ENCODE assay signal across 17 cellular contexts in the genomic region with DNA sequence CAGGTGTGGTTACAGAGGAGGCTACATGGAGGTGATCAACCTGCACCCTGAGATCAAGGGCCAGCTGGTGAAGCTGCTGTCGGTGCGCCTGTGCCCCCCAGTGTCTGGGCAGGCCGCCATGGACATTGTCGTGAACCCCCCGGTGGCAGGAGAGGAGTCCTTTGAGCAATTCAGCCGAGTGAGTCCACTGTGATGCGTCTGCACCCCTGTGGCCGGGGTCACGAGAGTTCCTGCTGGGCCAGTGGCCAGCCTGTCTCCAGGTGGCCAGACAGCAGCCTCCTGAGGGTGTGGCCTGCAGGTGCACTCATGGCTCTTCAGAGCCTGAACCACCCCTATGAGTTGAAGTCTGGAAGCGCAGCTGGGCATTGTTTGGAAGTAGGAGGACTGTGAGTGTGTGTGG.
"Had no signal": no experiment of that assay in that cellular context is flagged by ENCODE, and none has a peak within 500 bp of the region (broad histone marks: within the 10 kb centered on the region; RNA-seq: fewer than 3 reads in every experiment).

No MANE protein-coding gene starts in this region.

- ATAC-seq: activated T-helper 17 cell treated with anti-CD3 and anti-CD28 coated beads, Interleukin-2, amount 50 U/mL, for 72 hours; effector memory CD8-positive, alpha-beta T cell; heart left ventricle; stimulated activated naive CD8-positive, alpha-beta T cell treated with anti-CD3 and anti-CD28 coated beads, Interleukin-15, Interleukin-2, amounts not matched to agents 100 U/mL and 50 U/mL, for 24 hours; T-cell had no signal

- H3K27me3 Mint-ChIP-seq: activated CD4-positive, alpha-beta T cell treated with anti-CD3 and anti-CD28 coated beads, Interleukin-2, amount 10 ng/mL, durations not matched to agents 7 days and 5 days; activated T-helper 17 cell treated with anti-CD3 and anti-CD28 coated beads, Interleukin-2, amount 50 U/mL, for 72 hours; dendritic cell treated with granulocyte-macrophage colony-stimulating factor and Interleukin-4, amounts not matched to agents 40 ng/mL and 50 ng/mL, for 4 days; effector memory CD8-positive, alpha-beta T cell; memory B cell; T-cell had no signal

- H3K27me3 ChIP-seq: brain microvascular endothelial cell, heart left ventricle had no signal

- H3K9me3 ChIP-seq: heart left ventricle had no signal

- H3K27ac Mint-ChIP-seq: activated CD4-positive, alpha-beta T cell treated with anti-CD3 and anti-CD28 coated beads, Interleukin-2, amount 10 ng/mL, durations not matched to agents 7 days and 5 days; activated T-helper 17 cell treated with anti-CD3 and anti-CD28 coated beads, Interleukin-2, amount 50 U/mL, for 72 hours; dendritic cell treated with granulocyte-macrophage colony-stimulating factor and Interleukin-4, amounts not matched to agents 40 ng/mL and 50 ng/mL, for 4 days; effector memory CD8-positive, alpha-beta T cell; memory B cell; nephron; T-cell had no signal

- H3K4me3 Mint-ChIP-seq: activated CD4-positive, alpha-beta T cell treated with anti-CD3 and anti-CD28 coated beads, Interleukin-2, amount 10 ng/mL, durations not matched to agents 7 days and 5 days; activated T-helper 17 cell treated with anti-CD3 and anti-CD28 coated beads, Interleukin-2, amount 50 U/mL, for 72 hours; dendritic cell treated with granulocyte-macrophage colony-stimulating factor and Interleukin-4, amounts not matched to agents 40 ng/mL and 50 ng/mL, for 4 days; effector memory CD8-positive, alpha-beta T cell; memory B cell; nephron; T-cell had no signal

- H3K4me3 ChIP-seq: heart left ventricle had no signal

- H3K36me3 Mint-ChIP-seq: T-cell had no signal

- H3K27ac ChIP-seq: brain microvascular endothelial cell, heart left ventricle, WERI-Rb-1 had no signal

- H3K4me1 Mint-ChIP-seq: activated CD4-positive, alpha-beta T cell treated with anti-CD3 and anti-CD28 coated beads, Interleukin-2, amount 10 ng/mL, durations not matched to agents 7 days and 5 days; nephron; T-cell had no signal

- H3K9me3 Mint-ChIP-seq: activated CD4-positive, alpha-beta T cell treated with anti-CD3 and anti-CD28 coated beads, Interleukin-2, amount 10 ng/mL, durations not matched to agents 7 days and 5 days; activated T-helper 17 cell treated with anti-CD3 and anti-CD28 coated beads, Interleukin-2, amount 50 U/mL, for 72 hours; dendritic cell treated with granulocyte-macrophage colony-stimulating factor and Interleukin-4, amounts not matched to agents 40 ng/mL and 50 ng/mL, for 4 days; effector memory CD8-positive, alpha-beta T cell; memory B cell; nephron; T-cell had no signal

- DNase-seq: activated CD4-positive, alpha-beta T cell treated with anti-CD3 and anti-CD28 coated beads, Interleukin-2, amount 10 ng/mL, durations not matched to agents 7 days and 5 days; activated CD8-positive, alpha-beta memory T cell treated with anti-CD3 and anti-CD28 coated beads for 24 hours; activated naive CD4-positive, alpha-beta T cell treated with anti-CD3 and anti-CD28 coated beads, Interleukin-2, amount 50 U/mL, for 16 hours; amniotic stem cell; brain microvascular endothelial cell; effector memory CD8-positive, alpha-beta T cell; heart left ventricle; stimulated activated CD4-positive, alpha-beta T cell treated with anti-CD3 and anti-CD28 coated beads, Interleukin-4, amount 100 ng/mL, for 1 hour; stimulated activated CD8-positive, alpha-beta memory T cell treated with anti-CD3 and anti-CD28 coated beads, Interleukin-4, amount 100 ng/mL, for 48 hours; stimulated activated naive CD8-positive, alpha-beta T cell treated with anti-CD3 and anti-CD28 coated beads, Interleukin-15, Interleukin-2, amounts not matched to agents 100 U/mL and 50 U/mL, for 24 hours; T-cell; T1000; WERI-Rb-1 had no signal
